Comparison of ENCODE assay signal across 8 cellular contexts in the genomic region with DNA sequence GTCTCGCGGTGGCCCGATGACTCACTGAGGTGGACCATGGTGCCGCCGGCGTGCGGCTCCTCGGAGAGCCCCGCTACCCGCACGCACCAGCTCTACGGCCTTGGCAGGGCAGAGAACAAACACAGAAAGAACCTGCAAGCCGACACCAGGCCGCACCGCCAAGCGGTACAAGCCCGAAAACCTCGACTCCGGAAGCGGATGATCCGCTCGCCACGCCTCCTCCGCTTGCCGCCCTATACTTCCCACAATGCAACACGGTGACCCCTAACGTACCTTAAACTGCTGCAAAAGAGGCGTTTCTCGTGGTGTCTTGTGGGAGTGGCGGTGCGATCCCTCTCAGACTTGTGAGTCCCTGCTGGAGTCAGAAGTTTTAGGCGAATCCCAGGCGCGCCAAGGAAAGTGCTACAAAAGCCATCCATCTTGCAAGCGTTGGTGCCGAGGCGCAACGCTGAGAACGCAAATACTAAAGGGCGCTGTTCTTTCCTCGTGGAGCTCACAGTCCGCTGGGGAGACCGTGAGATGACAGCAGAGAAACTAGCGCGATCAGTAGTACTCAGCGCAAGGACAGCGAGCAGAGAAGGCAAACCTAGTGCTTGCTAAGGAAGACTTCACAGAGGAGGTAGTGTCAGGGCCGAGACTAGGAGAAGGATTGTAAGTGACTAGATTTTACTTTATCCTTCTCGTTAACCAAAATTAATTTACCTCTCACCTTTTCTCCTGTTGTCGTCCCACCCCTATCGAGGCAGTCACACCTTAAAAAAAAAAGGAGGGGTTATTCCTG. TPM values are rescaled to one million over a fixed set of nuclear protein-coding genes. Genes with fewer than 3 reads are reported as not detected.
A peak's percentile ranks its signal among the peaks of the same experiment; 100 is the strongest.
DNase-seq lines count a peak whose midpoint lies in the region; ATAC-seq and TF ChIP-seq lines count a peak whose summit lies in the region.

A gene (minus strand): TSS at position 200 of the 781 bp plus-strand sequence. CDS start 162 bp downstream, at position 38.

- H3K23ac ChIP-seq in mesendoderm (ENCODE audit: low read length): no peak within 1 kb of the TSS

- H3K4me1 ChIP-seq in NT2/D1 (ENCODE audit: insufficient read depth, insufficient read length): no peaks in the 10 kb centered on the region
- peaks cover 3% of the 10 kb centered on the region for H3K4me1 ChIP-seq in endodermal cell (ENCODE audit: control insufficient read depth, insufficient read depth, low read length)
- no peaks in the 10 kb centered on the region for H3K4me1 ChIP-seq in mesendoderm (ENCODE audit: control insufficient read depth, low read depth, low read length)

- H3K9ac ChIP-seq in NT2/D1 (ENCODE audit: insufficient read length, low read depth): peak within 1 kb of the TSS; percentile 98
- peak within 1 kb of the TSS; percentile 88 for H3K9ac ChIP-seq in endodermal cell (ENCODE audit: extremely low read depth, low read length, poor library complexity, severe bottlenecking)
- peak within 1 kb of the TSS; percentile 99 for H3K9ac ChIP-seq in mesendoderm (ENCODE audit: low read length)

- 0 to 1% methylated on average over 34 to 50 of the region's 51 CpGs for WGBS in endodermal cell (ENCODE audit: insufficient coverage in 1 of 2, insufficient read length in 1 of 2), 2 experiments
- no CpG with 5 or more reads among the region's 51 CpGs for WGBS in mesendoderm (ENCODE audit: extremely low coverage, insufficient coverage, low lambda C conversion rate)

- CTCF ChIA-PET in activated CD8-positive, alpha-beta memory T cell treated with anti-CD3 and anti-CD28 coated beads, Interleukin-2, amount 10 ng/mL, durations not matched to agents 7 days and 5 days (lab: Charles Lee): interaction anchor here (0.9 to 3.5 kb wide), 7 partner anchors 8 to 392 kb away, joined by 3 to 21 read pairs (median 3); a partner anchor contains a TSS

- ATAC-seq in GM21367 (IDR thresholded peaks at IDR 0.05; ENCODE audit: unreplicated experiment): peak; percentile 62
- peak; percentile 91 for ATAC-seq in activated CD8-positive, alpha-beta memory T cell treated with anti-CD3 and anti-CD28 coated beads, Interleukin-2, amount 10 ng/mL, durations not matched to agents 7 days and 5 days

- H3K4me1 Mint-ChIP-seq in activated CD8-positive, alpha-beta memory T cell treated with anti-CD3 and anti-CD28 coated beads, Interleukin-2, amount 10 ng/mL, durations not matched to agents 7 days and 5 days: peaks cover 40% of the 10 kb centered on the region
- H3K4me1 Mint-ChIP-seq in endodermal cell: peaks cover 14% of the 10 kb centered on the region

- H3K27me3 Mint-ChIP-seq in activated CD8-positive, alpha-beta memory T cell treated with anti-CD3 and anti-CD28 coated beads, Interleukin-2, amount 10 ng/mL, durations not matched to agents 7 days and 5 days: no peaks in the 10 kb centered on the region
- H3K27me3 Mint-ChIP-seq in endodermal cell (ENCODE audit: insufficient read depth): no peaks in the 10 kb centered on the region

- H3K27me3 ChIP-seq in NT2/D1 (ENCODE audit: insufficient read depth, insufficient read length) (no peaks in the 10 kb centered on the region), endodermal cell (ENCODE audit: control insufficient read depth, insufficient read depth, low read length, poor library complexity, severe bottlenecking) (no peaks in the 10 kb centered on the region), mesendoderm (ENCODE audit: insufficient read depth, low read length, poor library complexity) (no peaks in the 10 kb centered on the region)

- H3K79me2 ChIP-seq in mesendoderm (ENCODE audit: control insufficient read depth, insufficient read depth, low read length): peaks cover 22% of the 10 kb centered on the region

- H3K9me3 ChIP-seq in NT2/D1 (ENCODE audit: insufficient read depth, low read length) (no peaks in the 10 kb centered on the region), endodermal cell (ENCODE audit: control insufficient read depth, low read length) (peaks cover 7% of the 10 kb centered on the region)

- peak within 1 kb of the TSS; percentile 76 for H3K4ac ChIP-seq in mesendoderm (ENCODE audit: low read depth, low read length)

- peak within 1 kb of the TSS; percentile 94 for H3K27ac Mint-ChIP-seq in activated CD8-positive, alpha-beta memory T cell treated with anti-CD3 and anti-CD28 coated beads, Interleukin-2, amount 10 ng/mL, durations not matched to agents 7 days and 5 days
- peak within 1 kb of the TSS; percentile 99 for H3K27ac Mint-ChIP-seq in endodermal cell

- H3K27ac ChIP-seq in endodermal cell (ENCODE audit: low read depth, low read length) (peak within 1 kb of the TSS; percentile 71), mesendoderm (ENCODE audit: low read depth, low read length) (peak within 1 kb of the TSS; percentile 84)

- H3K4me3 Mint-ChIP-seq in activated CD8-positive, alpha-beta memory T cell treated with anti-CD3 and anti-CD28 coated beads, Interleukin-2, amount 10 ng/mL, durations not matched to agents 7 days and 5 days: peak within 1 kb of the TSS; percentile 100
- peak within 1 kb of the TSS; percentile 92 for H3K4me3 Mint-ChIP-seq in endodermal cell

- peak within 1 kb of the TSS; percentile 99 for H3K56ac ChIP-seq in mesendoderm (ENCODE audit: low read length)

- peaks cover 31% of the 10 kb centered on the region for H3K36me3 Mint-ChIP-seq in activated CD8-positive, alpha-beta memory T cell treated with anti-CD3 and anti-CD28 coated beads, Interleukin-2, amount 10 ng/mL, durations not matched to agents 7 days and 5 days
- H3K36me3 Mint-ChIP-seq in endodermal cell (ENCODE audit: low read depth): peaks cover 15% of the 10 kb centered on the region

- peak within 1 kb of the TSS; percentile 78 for H2AK5ac ChIP-seq in mesendoderm (ENCODE audit: low read length)

- DNase-seq in COLO829 (ENCODE audit: low spot score): peak; percentile 80
- DNase-seq in HUDEP-2 (lab: John Stamatoyannopoulos, UW; ENCODE audit: unreplicated experiment in 76 of 76): peak; percentile 37 to 96 (median 89)
- DNase-seq in NT2/D1 (ENCODE audit: low read depth, low spot score): peak; percentile 93
- peak; percentile 96 for DNase-seq in activated CD8-positive, alpha-beta memory T cell treated with anti-CD3 and anti-CD28 coated beads, Interleukin-2, amount 10 ng/mL, durations not matched to agents 7 days and 5 days
- peak; percentile 98 for DNase-seq in endodermal cell
- peak; percentile 99 for DNase-seq in mesendoderm
- DNase-seq in stimulated activated CD8-positive, alpha-beta memory T cell treated with anti-CD3 and anti-CD28 coated beads, Interleukin-15, amount 100 ng/mL, for 1 hour (ENCODE audit: low read depth): peak; percentile 81

- no peak within 1 kb of the TSS for H4K5ac ChIP-seq in mesendoderm (ENCODE audit: low read length)

- no peak within 1 kb of the TSS for H2BK120ac ChIP-seq in mesendoderm (ENCODE audit: low read depth, low read length)

- H4K8ac ChIP-seq in mesendoderm (ENCODE audit: low read depth, low read length): no peak within 1 kb of the TSS

- no peak for TF ChIP-seq CTCF in endodermal cell (conservative IDR thresholded peaks at IDR 0.05)

- peaks cover 12% of the 10 kb centered on the region for H3K79me1 ChIP-seq in mesendoderm (ENCODE audit: low read length)

- H3K4me2 ChIP-seq in mesendoderm (ENCODE audit: low read length): peak within 1 kb of the TSS; percentile 91

- H2BK5ac ChIP-seq in mesendoderm (ENCODE audit: low read length): peak within 1 kb of the TSS; percentile 92

- H2BK15ac ChIP-seq in mesendoderm (replicated peaks; ENCODE audit: low read depth): no peak within 1 kb of the TSS

- H3K4me3 ChIP-seq in NT2/D1 (ENCODE audit: insufficient read length, low read depth) (peak within 1 kb of the TSS; percentile 97), endodermal cell (ENCODE audit: low read length) (peak within 1 kb of the TSS; percentile 99), mesendoderm (ENCODE audit: low read length) (peak within 1 kb of the TSS; percentile 94)

- H3K36me3 ChIP-seq in NT2/D1 (ENCODE audit: insufficient read depth, insufficient read length, low read length): peaks cover 38% of the 10 kb centered on the region
- H3K36me3 ChIP-seq in endodermal cell (ENCODE audit: control insufficient read depth, insufficient read depth, low read length): peaks cover 25% of the 10 kb centered on the region
- no peaks in the 10 kb centered on the region for H3K36me3 ChIP-seq in mesendoderm (ENCODE audit: control insufficient read depth, insufficient read depth, low read length)

- H3K18ac ChIP-seq in mesendoderm (ENCODE audit: low read length): peak within 1 kb of the TSS; percentile 35

- H3K9me3 Mint-ChIP-seq in activated CD8-positive, alpha-beta memory T cell treated with anti-CD3 and anti-CD28 coated beads, Interleukin-2, amount 10 ng/mL, durations not matched to agents 7 days and 5 days (ENCODE audit: low read depth): no peaks in the 10 kb centered on the region
- H3K9me3 Mint-ChIP-seq in endodermal cell: peaks cover 5% of the 10 kb centered on the region

RNA-seq across cellular contexts. Expression of the gene that starts here (rescaled TPM):
- total RNA-seq in activated CD8-positive, alpha-beta memory T cell treated with anti-CD3 and anti-CD28 coated beads, Interleukin-2, amount 10 ng/mL, durations not matched to agents 7 days and 5 days: 100 to 1,000 TPM in 1 of 2 experiments, 10 to 100 TPM in 1; 79.2 to 110 TPM
- 100 to 1,000 TPM in 1 of 2 donors, 10 to 100 TPM in 1; 100.0 to 104 TPM for total RNA-seq in endodermal cell
- polyA plus RNA-seq in endodermal cell (2013, experiment 1 of 2): 96.6 TPM
- 99.0 TPM for polyA plus RNA-seq in endodermal cell (2013, experiment 2 of 2)
- 73.0 TPM for polyA plus RNA-seq in mesendoderm (2013, experiment 1 of 2)
- polyA plus RNA-seq in mesendoderm (2013, experiment 2 of 2): 74.2 TPM

Comparison
In these comparisons a context has a peak if more than half of its experiments do, and no peak if none do; other contexts are left out.
1. Peak in every context shown above with its lines: DNase-seq, ATAC-seq, H3K4me3 ChIP-seq and H3K27ac ChIP-seq.